8 cellular contexts compared by ENCODE assay signal in genomic region chr16:2205104-2205966, GRCh38. TPM values are rescaled to one million over a fixed set of nuclear protein-coding genes. Genes with fewer than 3 reads are reported as not detected.
A peak's percentile ranks its signal among the peaks of the same experiment; 100 is the strongest.
DNase-seq lines count a peak whose midpoint lies in the region; ATAC-seq and TF ChIP-seq lines count a peak whose summit lies in the region.

A gene with protein sequence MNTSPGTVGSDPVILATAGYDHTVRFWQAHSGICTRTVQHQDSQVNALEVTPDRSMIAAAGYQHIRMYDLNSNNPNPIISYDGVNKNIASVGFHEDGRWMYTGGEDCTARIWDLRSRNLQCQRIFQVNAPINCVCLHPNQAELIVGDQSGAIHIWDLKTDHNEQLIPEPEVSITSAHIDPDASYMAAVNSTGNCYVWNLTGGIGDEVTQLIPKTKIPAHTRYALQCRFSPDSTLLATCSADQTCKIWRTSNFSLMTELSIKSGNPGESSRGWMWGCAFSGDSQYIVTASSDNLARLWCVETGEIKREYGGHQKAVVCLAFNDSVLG (plus strand): TSS chr16:2205454. CDS start chr16:2206086, 632 bp downstream.

- H3K36me3 Mint-ChIP-seq in activated CD8-positive, alpha-beta T cell treated with anti-CD3 and anti-CD28 coated beads for 36 hours (ENCODE audit: low read depth), result peaks cover 27% of the 10 kb centered on the region

- peaks cover 17% of the 10 kb centered on the region for H3K4me1 Mint-ChIP-seq in activated CD8-positive, alpha-beta T cell treated with anti-CD3 and anti-CD28 coated beads for 36 hours (ENCODE audit: low read depth)

- peaks cover 27 to 33% (median 31%) of the 10 kb centered on the region in 10 experiments for H3K4me1 ChIP-seq in BLaER1 treated with 17β-estradiol and CSF1 and Interleukin-3, amounts not matched to agents 10 nM and 100 nM
- no peaks in the 10 kb centered on the region for H3K4me1 ChIP-seq in ectodermal cell (ENCODE audit: control insufficient read depth, insufficient read depth, low read length)

- peak; percentile 83 for ATAC-seq in GM19035 (IDR thresholded peaks at IDR 0.05; ENCODE audit: unreplicated experiment)
- peak; percentile 57 for ATAC-seq in HG03378 (IDR thresholded peaks at IDR 0.05; ENCODE audit: unreplicated experiment)
- ATAC-seq in activated CD8-positive, alpha-beta T cell treated with anti-CD3 and anti-CD28 coated beads for 36 hours, result peak; percentile 92

- peak within 1 kb of the TSS; percentile 87 for H3K27ac Mint-ChIP-seq in activated CD8-positive, alpha-beta T cell treated with anti-CD3 and anti-CD28 coated beads for 36 hours

- peaks cover 0 to 37% (median 7%) of the 10 kb centered on the region in 11 experiments; a peak in 11 of 22 replicates for H4K20me1 ChIP-seq in BLaER1 treated with 17β-estradiol and CSF1 and Interleukin-3, amounts not matched to agents 10 nM and 100 nM

- H3K9me3 ChIP-seq in BLaER1 treated with 17β-estradiol and CSF1 and Interleukin-3, amounts not matched to agents 10 nM and 100 nM (replicated peaks in 1 of 11), result no peaks in the 10 kb centered on the region
- no peaks in the 10 kb centered on the region for H3K9me3 ChIP-seq in ectodermal cell (ENCODE audit: control insufficient read depth, low read length)

- peak within 1 kb of the TSS; percentile 62 to 86 (median 72) for H3K4me3 ChIP-seq in BLaER1 treated with 17β-estradiol and CSF1 and Interleukin-3, amounts not matched to agents 10 nM and 100 nM
- peak within 1 kb of the TSS; percentile 92 for H3K4me3 ChIP-seq in ectodermal cell (ENCODE audit: insufficient read depth, low read depth, low read length)

- H3K27ac ChIP-seq in BLaER1 treated with 17β-estradiol and CSF1 and Interleukin-3, amounts not matched to agents 10 nM and 100 nM, result peak within 1 kb of the TSS; percentile 87 to 99 (median 96)
- H3K27ac ChIP-seq in ectodermal cell (ENCODE audit: insufficient read depth, low read depth, low read length, poor library complexity, severe bottlenecking), result peak within 1 kb of the TSS; percentile 44

- H3K4me2 ChIP-seq in BLaER1 treated with 17β-estradiol and CSF1 and Interleukin-3, amounts not matched to agents 10 nM and 100 nM, result peak within 1 kb of the TSS; percentile 95 to 100 (median 97)

- peak within 1 kb of the TSS; percentile 90 to 99 (median 95) for H3K9ac ChIP-seq in BLaER1 treated with 17β-estradiol and CSF1 and Interleukin-3, amounts not matched to agents 10 nM and 100 nM

- peaks cover 31 to 38% (median 37%) of the 10 kb centered on the region in 11 experiments for H3K36me3 ChIP-seq in BLaER1 treated with 17β-estradiol and CSF1 and Interleukin-3, amounts not matched to agents 10 nM and 100 nM
- peaks cover 20% of the 10 kb centered on the region for H3K36me3 ChIP-seq in ectodermal cell (ENCODE audit: control insufficient read depth, insufficient read depth, low read length)

- POLR2A ChIA-PET in activated CD8-positive, alpha-beta T cell treated with anti-CD3 and anti-CD28 coated beads for 36 hours (lab: Charles Lee), result interaction anchor here (0.9 to 10.2 kb wide), 10 partner anchors 9 to 221 kb away, joined by 3 to 95 read pairs (median 7); partner anchors contain the start of genes CASKIN1, GFER, PGP and TRAF7

- H3K4me3 Mint-ChIP-seq in activated CD8-positive, alpha-beta T cell treated with anti-CD3 and anti-CD28 coated beads for 36 hours, result peak within 1 kb of the TSS; percentile 88

- peak; percentile 32 for TF ChIP-seq CTCF in activated CD8-positive, alpha-beta T cell treated with anti-CD3 and anti-CD28 coated beads for 36 hours (IDR thresholded peaks at IDR 0.05)

- WGBS in ectodermal cell, 2 experiments, result 0 to 1% methylated on average over 93 of the region's 93 CpGs

- H3K27me3 Mint-ChIP-seq in activated CD8-positive, alpha-beta T cell treated with anti-CD3 and anti-CD28 coated beads for 36 hours, result no peaks in the 10 kb centered on the region

- intact Hi-C loops in activated CD8-positive, alpha-beta T cell treated with anti-CD3 and anti-CD28 coated beads for 36 hours (cut with micrococcal nuclease), result no loop called here

- DNase-seq in NCI-H748 treated with DMSO at 0.1 percent for 48 hours (lab: John Stamatoyannopoulos, UW), result peak; percentile 30
- DNase-seq in activated CD8-positive, alpha-beta T cell treated with anti-CD3 and anti-CD28 coated beads for 36 hours, result peak; percentile 85
- DNase-seq in lung microvascular endothelial cell (ENCODE audit: low read depth in 2 of 2), result peak; percentile 87 to 93
- peak; percentile 83 to 87 (median 86) for DNase-seq in stimulated activated CD4-positive, alpha-beta T cell treated with anti-CD3 and anti-CD28 coated beads, TNF-alpha, amount 100 ng/mL, for 4 hours (ENCODE audit: low read depth in 3 of 3)

- no peaks in the 10 kb centered on the region for H3K9me3 Mint-ChIP-seq in activated CD8-positive, alpha-beta T cell treated with anti-CD3 and anti-CD28 coated beads for 36 hours

- CTCF ChIA-PET in activated CD8-positive, alpha-beta T cell treated with anti-CD3 and anti-CD28 coated beads for 36 hours (lab: Charles Lee), result interaction anchor here (1.3 to 2.0 kb wide), 4 partner anchors 9 to 64 kb away, joined by 3 to 11 read pairs (median 4); partner anchors contain the start of gene PGP

- H3K27me3 ChIP-seq in BLaER1 treated with 17β-estradiol and CSF1 and Interleukin-3, amounts not matched to agents 10 nM and 100 nM, result peaks cover 0 to 21% (median 8%) of the 10 kb centered on the region in 11 experiments; a peak in 17 of 22 replicates
- H3K27me3 ChIP-seq in ectodermal cell (ENCODE audit: control insufficient read depth, insufficient read depth, low read length, poor library complexity, severe bottlenecking), result peaks cover 9% of the 10 kb centered on the region

RNA-seq across cellular contexts. Expression of the gene that starts here (rescaled TPM):
- total RNA-seq in activated CD8-positive, alpha-beta T cell treated with anti-CD3 and anti-CD28 coated beads for 36 hours, result 10 to 100 TPM; 70.0 to 70.7 TPM
- 95.1 TPM for polyA plus RNA-seq in ectodermal cell (2013, experiment 1 of 4)
- 95.9 TPM for polyA plus RNA-seq in ectodermal cell (2013, experiment 2 of 4)
- polyA plus RNA-seq in ectodermal cell (2013, experiment 3 of 4), result 78.6 TPM
- 82.2 TPM for polyA plus RNA-seq in ectodermal cell (2013, experiment 4 of 4)
- total RNA-seq in lung microvascular endothelial cell, result 13.5 and 13.7 TPM in 2 replicates

Comparison
In these comparisons a context has a peak if more than half of its experiments do, and no peak if none do; other contexts are left out.
1. Peak in every context shown above with its lines: DNase-seq, ATAC-seq, H3K4me3 ChIP-seq and H3K27ac ChIP-seq.
2. DNase-seq: peak in every context shown above with its lines; median percentile 90 in lung microvascular endothelial cell; 86 in stimulated activated CD4-positive, alpha-beta T cell treated with anti-CD3 and anti-CD28 coated beads, TNF-alpha, amount 100 ng/mL, for 4 hours; 85 in activated CD8-positive, alpha-beta T cell treated with anti-CD3 and anti-CD28 coated beads for 36 hours; 30 in NCI-H748 treated with DMSO at 0.1 percent for 48 hours.